17 cellular contexts compared by ENCODE assay signal in genomic region chr2:223989206-223989859, GRCh38. TPM values are rescaled to one million over a fixed set of nuclear protein-coding genes. Genes with fewer than 3 reads are reported as not detected.
A peak's percentile ranks its signal among the peaks of the same experiment; 100 is the strongest.
DNase-seq lines count a peak whose midpoint lies in the region; FAIRE-seq and TF ChIP-seq lines count a peak whose summit lies in the region.
"Had no signal": no experiment of that assay in that cellular context is flagged by ENCODE, and none has a peak within 500 bp of the region (broad histone marks: within the 10 kb centered on the region; RNA-seq: fewer than 3 reads in every experiment).

No MANE protein-coding gene starts in this region.

- no peaks in the 10 kb centered on the region for H3K36me3 ChIP-seq in Peyer's patch
- H3K36me3 ChIP-seq in small intestine (ENCODE audit: control insufficient read depth in 2 of 2, insufficient read depth in 2 of 2, low read length in 2 of 2), result peaks cover 0 to 2% of the 10 kb centered on the region in 2 donors
- H3K36me3 ChIP-seq: suprapubic skin had no signal

- no peaks in the 10 kb centered on the region for H3K27me3 ChIP-seq in Peyer's patch
- no peaks in the 10 kb centered on the region for H3K27me3 ChIP-seq in small intestine (ENCODE audit: control insufficient read depth in 2 of 2, insufficient read depth in 2 of 2, low read length in 2 of 2)
- H3K27me3 ChIP-seq: esophagus muscularis mucosa, hepatocyte had no signal

- TF ChIP-seq CTCF in Peyer's patch (IDR thresholded peaks at IDR 0.05), result peak in 3 of 6 experiments; percentile 41 to 49 (median 48)

- peaks cover 0 to 7% (median 0%) of the 10 kb centered on the region in 4 donors for H3K4me1 ChIP-seq in Peyer's patch
- H3K4me1 ChIP-seq in small intestine (ENCODE audit: control insufficient read depth in 2 of 2, insufficient read depth in 1 of 2, low read depth in 1 of 2, low read length in 1 of 2), result peaks cover 5% of the 10 kb centered on the region in 2 donors
- H3K4me1 ChIP-seq: suprapubic skin had no signal

- TF ChIP-seq POLR2A in Peyer's patch (IDR thresholded peaks at IDR 0.05), result no peak

- H3K9me3 ChIP-seq in Peyer's patch, result no peaks in the 10 kb centered on the region
- H3K9me3 ChIP-seq in small intestine (ENCODE audit: control insufficient read depth, low read depth), result no peaks in the 10 kb centered on the region
- H3K9me3 ChIP-seq: esophagus muscularis mucosa, suprapubic skin had no signal

- H3K4me3 ChIP-seq in Peyer's patch, result no peak overlapping the region
- H3K4me3 ChIP-seq in small intestine (ENCODE audit: low read depth in 1 of 2, low read length in 2 of 2), result no peak overlapping the region
- H3K4me3 ChIP-seq: esophagus muscularis mucosa, hepatocyte, suprapubic skin had no signal

- H3K27ac ChIP-seq in Peyer's patch (no peak overlapping the region), small intestine (ENCODE audit: low read depth in 1 of 2, low read length in 1 of 2) (no peak overlapping the region)
- H3K27ac ChIP-seq: esophagus muscularis mucosa, hepatocyte, suprapubic skin had no signal

- DNase-seq in SIG-M5 treated with dmso at 0.1 percent for 504 hours (lab: John Stamatoyannopoulos, UW; ENCODE audit: unreplicated experiment) (peak; percentile 8), SIG-M5 (lab: John Stamatoyannopoulos, UW) (no peak), Peyer's patch (peak in 2 of 3 donors; percentile 55 to 61), kidney tubule cell (ENCODE audit: low spot score) (peak; percentile 23), small intestine (peak; percentile 63), foreskin melanocyte (no peak), CD1c-positive myeloid dendritic cell (ENCODE audit: extremely low spot score) (no peak), GOT3 (lab: John Stamatoyannopoulos, UW) (no peak)
- DNase-seq: activated CD4-positive, alpha-beta T cell treated with anti-CD3 and anti-CD28 coated beads, Interleukin-2, amount 50 U/mL, for 1 hour; cortex of kidney; MM.1S; NCI-H2171 treated with DMSO at 0.1 percent for 48 hours; stimulated activated CD4-positive, alpha-beta T cell treated with anti-CD3 and anti-CD28 coated beads, Interleukin-12 subunit alpha, Interleukin-12 subunit beta, amount 100 ng/mL, for 4 hours; T-cell had no signal

- FAIRE-seq in small intestine (lab: Jason Lieb, UNC), result no peak

- WGBS in small intestine, 3 donors, result 26 to 68% (median 44%) methylated on average over 10 of the region's 10 CpGs

RNA-seq across cellular contexts. Expression of gene MRPL44, which starts 32.1 kb away (rescaled TPM):
- 10 to 100 TPM; 17.6 to 36.3 (median 22.2) TPM for total RNA-seq in Peyer's patch
- polyA plus RNA-seq in small intestine, result 10 to 100 TPM; 28.1 to 33.9 (median 31.8) TPM

RNA-seq across cellular contexts. Expression of gene WDFY1, which starts 44.2 kb away (rescaled TPM):
- 10 to 100 TPM; 36.9 to 82.0 (median 65.0) TPM for total RNA-seq in Peyer's patch
- 10 to 100 TPM in 2 of 3 donors, 1 to 10 TPM in 1; 9.5 to 18.3 (median 13.2) TPM for polyA plus RNA-seq in small intestine

RNA-seq across cellular contexts. Expression of gene SERPINE2, which starts 49.8 kb away (rescaled TPM):
- total RNA-seq in Peyer's patch, result 10 to 100 TPM in 3 of 4 donors, 1 to 10 TPM in 1; 2.8 to 19.8 (median 15.5) TPM
- polyA plus RNA-seq in small intestine, result 10 to 100 TPM in 2 of 3 donors, 1 to 10 TPM in 1; 6.0 to 27.6 (median 14.3) TPM

Comparison
In these comparisons a context has a peak if more than half of its experiments do, and no peak if none do; other contexts are left out.
1. DNase-seq: peak in SIG-M5 treated with dmso at 0.1 percent for 504 hours (single experiment), Peyer's patch (2 of 3), kidney tubule cell (single experiment) and small intestine (single experiment); none in SIG-M5 (single experiment), foreskin melanocyte (single experiment), CD1c-positive myeloid dendritic cell (single experiment) and GOT3 (single experiment).